In the genomic region with DNA sequence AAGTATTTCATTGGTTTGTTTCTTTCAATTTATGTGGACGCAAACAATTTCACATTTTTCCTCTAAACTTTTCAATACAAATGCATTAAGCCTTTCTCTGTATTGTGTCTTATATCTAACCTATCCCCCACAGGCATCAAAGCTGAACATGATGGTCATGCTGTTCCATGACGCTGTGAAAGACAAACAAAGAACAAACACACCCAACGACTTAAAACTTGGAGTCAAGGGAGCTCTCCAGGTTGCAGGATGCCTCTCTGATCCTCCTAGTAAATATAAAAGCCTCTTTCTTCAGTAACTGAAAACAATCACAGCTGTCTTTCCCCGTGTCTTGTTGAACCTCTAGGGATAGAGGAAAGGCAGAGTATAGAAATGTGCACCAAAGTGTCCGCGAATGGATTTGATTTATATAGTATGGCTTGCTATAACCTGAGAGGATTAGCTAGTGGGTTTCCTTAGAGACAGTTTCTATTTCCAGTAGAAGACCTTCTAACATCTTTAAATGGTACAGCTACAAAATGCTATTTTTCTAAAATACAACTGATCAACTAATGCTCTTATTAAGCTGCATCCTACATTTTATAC, we compare ENCODE assay signal across 1 cellular context.
TF ChIP-seq lines count a peak whose summit lies in the region.

No MANE protein-coding gene starts in this region.

TF ChIP-seq in endothelial cell of umbilical vein, 7 proteins besides CTCF, POLR2A, EP300 and RAD21 (continued from another document):
- TF ChIP-seq, protein P1, sequence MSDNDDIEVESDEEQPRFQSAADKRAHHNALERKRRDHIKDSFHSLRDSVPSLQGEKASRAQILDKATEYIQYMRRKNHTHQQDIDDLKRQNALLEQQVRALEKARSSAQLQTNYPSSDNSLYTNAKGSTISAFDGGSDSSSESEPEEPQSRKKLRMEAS (IDR thresholded peaks at IDR 0.05; ENCODE audit: insufficient read depth, insufficient read length), result no peak
- TF ChIP-seq JUN (IDR thresholded peaks at IDR 0.05; ENCODE audit: borderline replicate concordance, insufficient read depth, insufficient read length, low read depth) (no peak), MYC (IDR thresholded peaks at IDR 0.05; ENCODE audit: low read depth, low read length) (no peak)
